2 cellular contexts compared by ENCODE assay signal in the genomic region with DNA sequence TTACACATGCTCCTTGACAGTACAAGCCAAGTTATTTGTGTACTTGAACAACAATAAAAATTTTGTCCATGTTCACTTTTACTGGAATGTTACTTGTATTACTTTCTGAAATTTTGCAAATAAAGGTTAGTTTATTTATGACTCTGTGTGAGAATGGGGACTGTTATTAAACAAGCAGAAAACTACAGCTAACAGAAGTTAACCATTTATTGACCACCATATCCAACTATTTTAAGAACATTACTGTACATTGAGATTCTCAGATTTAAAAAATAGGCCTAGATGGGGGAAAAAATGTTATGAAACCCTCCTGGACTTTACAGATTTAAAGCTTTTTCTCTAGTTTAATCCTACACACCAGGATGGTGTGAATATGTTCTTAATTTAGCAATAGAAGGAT.
TF ChIP-seq lines count a peak whose summit lies in the region.

No MANE protein-coding gene starts in this region.

TF ChIP-seq in SK-N-SH, 30 proteins besides CTCF, POLR2A, EP300 and RAD21 (continued from another document):
- TF ChIP-seq RXRA (IDR thresholded peaks at IDR 0.05; ENCODE audit: borderline replicate concordance, low read depth) (no peak), CHD2 (IDR thresholded peaks at IDR 0.05; ENCODE audit: low read length, partially characterized antibody) (no peak), RCOR1 (IDR thresholded peaks at IDR 0.05; ENCODE audit: low read length) (no peak), MEF2A (IDR thresholded peaks at IDR 0.05; ENCODE audit: borderline replicate concordance, low read depth) (no peak), ZBTB33 (IDR thresholded peaks at IDR 0.05; ENCODE audit: borderline replicate concordance, low read depth) (no peak), TEAD4 (IDR thresholded peaks at IDR 0.05; ENCODE audit: borderline replicate concordance, insufficient read depth) (no peak), SMC3 (IDR thresholded peaks at IDR 0.05; ENCODE audit: low read depth, low read length) (no peak)
- TF ChIP-seq, protein P1, sequence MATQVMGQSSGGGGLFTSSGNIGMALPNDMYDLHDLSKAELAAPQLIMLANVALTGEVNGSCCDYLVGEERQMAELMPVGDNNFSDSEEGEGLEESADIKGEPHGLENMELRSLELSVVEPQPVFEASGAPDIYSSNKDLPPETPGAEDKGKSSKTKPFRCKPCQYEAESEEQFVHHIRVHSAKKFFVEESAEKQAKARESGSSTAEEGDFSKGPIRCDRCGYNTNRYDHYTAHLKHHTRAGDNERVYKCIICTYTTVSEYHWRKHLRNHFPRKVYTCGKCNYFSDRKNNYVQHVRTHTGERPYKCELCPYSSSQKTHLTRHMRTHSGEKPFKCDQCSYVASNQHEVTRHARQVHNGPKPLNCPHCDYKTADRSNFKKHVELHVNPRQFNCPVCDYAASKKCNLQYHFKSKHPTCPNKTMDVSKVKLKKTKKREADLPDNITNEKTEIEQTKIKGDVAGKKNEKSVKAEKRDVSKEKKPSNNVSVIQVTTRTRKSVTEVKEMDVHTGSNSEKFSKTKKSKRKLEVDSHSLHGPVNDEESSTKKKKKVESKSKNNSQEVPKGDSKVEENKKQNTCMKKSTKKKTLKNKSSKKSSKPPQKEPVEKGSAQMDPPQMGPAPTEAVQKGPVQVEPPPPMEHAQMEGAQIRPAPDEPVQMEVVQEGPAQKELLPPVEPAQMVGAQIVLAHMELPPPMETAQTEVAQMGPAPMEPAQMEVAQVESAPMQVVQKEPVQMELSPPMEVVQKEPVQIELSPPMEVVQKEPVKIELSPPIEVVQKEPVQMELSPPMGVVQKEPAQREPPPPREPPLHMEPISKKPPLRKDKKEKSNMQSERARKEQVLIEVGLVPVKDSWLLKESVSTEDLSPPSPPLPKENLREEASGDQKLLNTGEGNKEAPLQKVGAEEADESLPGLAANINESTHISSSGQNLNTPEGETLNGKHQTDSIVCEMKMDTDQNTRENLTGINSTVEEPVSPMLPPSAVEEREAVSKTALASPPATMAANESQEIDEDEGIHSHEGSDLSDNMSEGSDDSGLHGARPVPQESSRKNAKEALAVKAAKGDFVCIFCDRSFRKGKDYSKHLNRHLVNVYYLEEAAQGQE (IDR thresholded peaks at IDR 0.05; ENCODE audit: low read depth, low read length): no peak
- TF ChIP-seq, protein P2, sequence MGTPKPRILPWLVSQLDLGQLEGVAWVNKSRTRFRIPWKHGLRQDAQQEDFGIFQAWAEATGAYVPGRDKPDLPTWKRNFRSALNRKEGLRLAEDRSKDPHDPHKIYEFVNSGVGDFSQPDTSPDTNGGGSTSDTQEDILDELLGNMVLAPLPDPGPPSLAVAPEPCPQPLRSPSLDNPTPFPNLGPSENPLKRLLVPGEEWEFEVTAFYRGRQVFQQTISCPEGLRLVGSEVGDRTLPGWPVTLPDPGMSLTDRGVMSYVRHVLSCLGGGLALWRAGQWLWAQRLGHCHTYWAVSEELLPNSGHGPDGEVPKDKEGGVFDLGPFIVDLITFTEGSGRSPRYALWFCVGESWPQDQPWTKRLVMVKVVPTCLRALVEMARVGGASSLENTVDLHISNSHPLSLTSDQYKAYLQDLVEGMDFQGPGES (IDR thresholded peaks at IDR 0.05; ENCODE audit: low read depth, low read length): no peak
TF ChIP-seq in SK-N-SH: peak in this region for 0.

TF ChIP-seq in SK-N-SH treated with all-trans-retinoic acid at 6 μM for 48 hours, 23 proteins besides CTCF, POLR2A, EP300 and RAD21 (continued from another document):
- TF ChIP-seq, protein P3, sequence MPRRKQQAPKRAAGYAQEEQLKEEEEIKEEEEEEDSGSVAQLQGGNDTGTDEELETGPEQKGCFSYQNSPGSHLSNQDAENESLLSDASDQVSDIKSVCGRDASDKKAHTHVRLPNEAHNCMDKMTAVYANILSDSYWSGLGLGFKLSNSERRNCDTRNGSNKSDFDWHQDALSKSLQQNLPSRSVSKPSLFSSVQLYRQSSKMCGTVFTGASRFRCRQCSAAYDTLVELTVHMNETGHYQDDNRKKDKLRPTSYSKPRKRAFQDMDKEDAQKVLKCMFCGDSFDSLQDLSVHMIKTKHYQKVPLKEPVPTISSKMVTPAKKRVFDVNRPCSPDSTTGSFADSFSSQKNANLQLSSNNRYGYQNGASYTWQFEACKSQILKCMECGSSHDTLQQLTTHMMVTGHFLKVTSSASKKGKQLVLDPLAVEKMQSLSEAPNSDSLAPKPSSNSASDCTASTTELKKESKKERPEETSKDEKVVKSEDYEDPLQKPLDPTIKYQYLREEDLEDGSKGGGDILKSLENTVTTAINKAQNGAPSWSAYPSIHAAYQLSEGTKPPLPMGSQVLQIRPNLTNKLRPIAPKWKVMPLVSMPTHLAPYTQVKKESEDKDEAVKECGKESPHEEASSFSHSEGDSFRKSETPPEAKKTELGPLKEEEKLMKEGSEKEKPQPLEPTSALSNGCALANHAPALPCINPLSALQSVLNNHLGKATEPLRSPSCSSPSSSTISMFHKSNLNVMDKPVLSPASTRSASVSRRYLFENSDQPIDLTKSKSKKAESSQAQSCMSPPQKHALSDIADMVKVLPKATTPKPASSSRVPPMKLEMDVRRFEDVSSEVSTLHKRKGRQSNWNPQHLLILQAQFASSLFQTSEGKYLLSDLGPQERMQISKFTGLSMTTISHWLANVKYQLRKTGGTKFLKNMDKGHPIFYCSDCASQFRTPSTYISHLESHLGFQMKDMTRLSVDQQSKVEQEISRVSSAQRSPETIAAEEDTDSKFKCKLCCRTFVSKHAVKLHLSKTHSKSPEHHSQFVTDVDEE (CRISPR knock-in tag; IDR thresholded peaks at IDR 0.05): no peak
- TF ChIP-seq BACH2 (CRISPR knock-in tag; IDR thresholded peaks at IDR 0.05; ENCODE audit: borderline replicate concordance): no peak
- TF ChIP-seq TCF4 (CRISPR knock-in tag; IDR thresholded peaks at IDR 0.05; ENCODE audit: borderline replicate concordance): no peak
- no peak for TF ChIP-seq CSDC2 (CRISPR knock-in tag; IDR thresholded peaks at IDR 0.05)
- no peak for TF ChIP-seq ZC3H10 (CRISPR knock-in tag; IDR thresholded peaks at IDR 0.05)
- no peak for TF ChIP-seq ZNF565 (CRISPR knock-in tag; conservative IDR thresholded peaks at IDR 0.05; ENCODE audit: low read depth)
- no peak for TF ChIP-seq ZNF70 (CRISPR knock-in tag; IDR thresholded peaks at IDR 0.05)
- TF ChIP-seq SNAI2 (CRISPR knock-in tag; IDR thresholded peaks at IDR 0.05): no peak
- no peak for TF ChIP-seq OSR1 (CRISPR knock-in tag; IDR thresholded peaks at IDR 0.05)
